8 cellular contexts compared by ENCODE assay signal in genomic region chr1:61851849-61852692, GRCh38.
DNase-seq lines count a peak whose midpoint lies in the region; ATAC-seq and TF ChIP-seq lines count a peak whose summit lies in the region.

No MANE protein-coding gene starts in this region.

- ATAC-seq in GM21529 (IDR thresholded peaks at IDR 0.05; ENCODE audit: unreplicated experiment) = peak; percentile 68
- peak; percentile 40 to 54 (median 44) for ATAC-seq in T-cell (replicated peaks in 1 of 4)

- CTCF ChIA-PET in T-cell (lab: Charles Lee) = interaction anchor here (0.6 to 1.7 kb wide), 11 partner anchors 56 to 1136 kb away, joined by 3 to 8 read pairs (median 4); no protein-coding TSS in a partner anchor

- H3K36me3 Mint-ChIP-seq in T-cell (peaks cover 10% of the 10 kb centered on the region), osteocyte (ENCODE audit: unreplicated experiment) (no peaks in the 10 kb centered on the region)

- H3K27me3 Mint-ChIP-seq in T-cell (no peaks in the 10 kb centered on the region), osteocyte (ENCODE audit: unreplicated experiment) (no peaks in the 10 kb centered on the region)

- H3K4me1 Mint-ChIP-seq in T-cell = no peaks in the 10 kb centered on the region
- H3K4me1 Mint-ChIP-seq in osteocyte (ENCODE audit: unreplicated experiment) = peaks cover 16% of the 10 kb centered on the region

- POLR2A ChIA-PET in T-cell (lab: Charles Lee) = interaction anchor here in 1 of 2 donors (0.7 kb wide), 1 partner anchor 129 kb away, joined by 8 read pairs; no protein-coding TSS in a partner anchor

- H3K4me3 Mint-ChIP-seq in T-cell (no peak overlapping the region), osteocyte (ENCODE audit: unreplicated experiment) (no peak overlapping the region)

- DNase-seq in COR-L47 (lab: John Stamatoyannopoulos, UW) (peak; percentile 50), NCI-H1436 treated with DMSO at 0.1 percent for 48 hours (lab: John Stamatoyannopoulos, UW) (peak; percentile 5), T-cell (peak in 4 of 34 experiments; percentile 1 to 16 (median 10)), fibroblast of the conjunctiva (ENCODE audit: low read depth) (peak; percentile 75), osteocyte (ENCODE audit: extremely low spot score, unreplicated experiment) (no peak)
- no peak for DNase-seq in stimulated activated CD4-positive, alpha-beta T cell treated with anti-CD3 and anti-CD28 coated beads, Interleukin-4, amount 100 ng/mL, for 4 hours
- no peak for DNase-seq in activated CD4-positive, CD25-positive, alpha-beta regulatory T cell (lab: John Stamatoyannopoulos, UW)

- no peaks in the 10 kb centered on the region for H3K9me3 Mint-ChIP-seq in T-cell
- H3K9me3 Mint-ChIP-seq in osteocyte (ENCODE audit: unreplicated experiment) = no peaks in the 10 kb centered on the region

- peak; percentile 79 for TF ChIP-seq CTCF in osteocyte (IDR thresholded peaks at IDR 0.05)

- no peak overlapping the region for H3K27ac Mint-ChIP-seq in T-cell
- no peak overlapping the region for H3K27ac Mint-ChIP-seq in osteocyte (ENCODE audit: unreplicated experiment)

Comparison
In these comparisons a context has a peak if more than half of its experiments do, and no peak if none do; other contexts are left out.
1. DNase-seq: peak in COR-L47 (single experiment), NCI-H1436 treated with DMSO at 0.1 percent for 48 hours (single experiment) and fibroblast of the conjunctiva (single experiment); none in osteocyte (single experiment), stimulated activated CD4-positive, alpha-beta T cell treated with anti-CD3 and anti-CD28 coated beads, Interleukin-4, amount 100 ng/mL, for 4 hours (0 of 2) and activated CD4-positive, CD25-positive, alpha-beta regulatory T cell (0 of 4).